Comparison of ENCODE assay signal across 11 cellular contexts in genomic region chr2:68770271-68771111, GRCh38. TPM values are rescaled to one million over a fixed set of nuclear protein-coding genes. Genes with fewer than 3 reads are reported as not detected.
A peak's percentile ranks its signal among the peaks of the same experiment; 100 is the strongest.
DNase-seq lines count a peak whose midpoint lies in the region; ATAC-seq, FAIRE-seq and TF ChIP-seq lines count a peak whose summit lies in the region.
"Had no signal": no experiment of that assay in that cellular context is flagged by ENCODE, and none has a peak within 500 bp of the region (broad histone marks: within the 10 kb centered on the region; RNA-seq: fewer than 3 reads in every experiment).

No MANE protein-coding gene starts in this region.

- peaks cover 37% of the 10 kb centered on the region for H3K36me3 Mint-ChIP-seq in CD4-positive, alpha-beta T cell (ENCODE audit: low read depth)
- H3K36me3 Mint-ChIP-seq in astrocyte (ENCODE audit: low read depth, unreplicated experiment): no peaks in the 10 kb centered on the region
- no peaks in the 10 kb centered on the region for H3K36me3 Mint-ChIP-seq in endodermal cell (ENCODE audit: low read depth)

- H3K27ac Mint-ChIP-seq in CD4-positive, alpha-beta T cell: peak overlapping the region; percentile 94
- H3K27ac Mint-ChIP-seq in astrocyte (ENCODE audit: unreplicated experiment) (no peak overlapping the region), endodermal cell (no peak overlapping the region)

- no peaks in the 10 kb centered on the region for H3K27me3 ChIP-seq in CD4-positive, alpha-beta T cell (ENCODE audit: control insufficient read depth, insufficient read depth, low read length)
- H3K27me3 ChIP-seq in astrocyte (ENCODE audit: insufficient read depth, low read length) (no peaks in the 10 kb centered on the region), neutrophil (no peaks in the 10 kb centered on the region), endodermal cell (ENCODE audit: control insufficient read depth, insufficient read depth, low read length, poor library complexity, severe bottlenecking) (no peaks in the 10 kb centered on the region)

- no peaks in the 10 kb centered on the region for H3K27me3 Mint-ChIP-seq in CD4-positive, alpha-beta T cell
- peaks cover 6% of the 10 kb centered on the region for H3K27me3 Mint-ChIP-seq in astrocyte (ENCODE audit: low read depth, unreplicated experiment)
- H3K27me3 Mint-ChIP-seq in endodermal cell (ENCODE audit: insufficient read depth): no peaks in the 10 kb centered on the region

- WGBS in endodermal cell (ENCODE audit: insufficient coverage in 1 of 2, insufficient read length in 1 of 2), 2 experiments: 86 to 90% methylated on average over 6 of the region's 6 CpGs

- FAIRE-seq in astrocyte (lab: Jason Lieb, UNC) (no peak), D721Med (lab: Jason Lieb, UNC) (no peak)

- H3K27ac ChIP-seq in CD4-positive, alpha-beta T cell (ENCODE audit: low read depth, low read length): peak overlapping the region; percentile 93
- peak overlapping the region; percentile 26 for H3K27ac ChIP-seq in astrocyte (ENCODE audit: low read depth, low read length)
- H3K27ac ChIP-seq in neutrophil: peak overlapping the region; percentile 99
- no peak overlapping the region for H3K27ac ChIP-seq in endodermal cell (ENCODE audit: low read depth, low read length)

- peak overlapping the region; percentile 88 for H3K4me3 Mint-ChIP-seq in CD4-positive, alpha-beta T cell
- H3K4me3 Mint-ChIP-seq in astrocyte (ENCODE audit: unreplicated experiment) (no peak overlapping the region), endodermal cell (no peak overlapping the region)

- peaks cover 98% of the 10 kb centered on the region for H3K4me1 Mint-ChIP-seq in CD4-positive, alpha-beta T cell (ENCODE audit: low read depth)
- H3K4me1 Mint-ChIP-seq in astrocyte (ENCODE audit: low read depth, unreplicated experiment) (peaks cover 36% of the 10 kb centered on the region), endodermal cell (peaks cover 31% of the 10 kb centered on the region)

- no peaks in the 10 kb centered on the region for H3K9me3 ChIP-seq in CD4-positive, alpha-beta T cell (ENCODE audit: control insufficient read depth, low read length)
- H3K9me3 ChIP-seq in astrocyte (ENCODE audit: insufficient read depth, low read depth, low read length) (no peaks in the 10 kb centered on the region), neutrophil (no peaks in the 10 kb centered on the region), endodermal cell (ENCODE audit: control insufficient read depth, low read length) (no peaks in the 10 kb centered on the region)

- TF ChIP-seq POLR2A in NB4 (IDR thresholded peaks at IDR 0.05; ENCODE audit: extremely low read depth, insufficient read length): no peak

- H3K4me3 ChIP-seq in NB4 (ENCODE audit: low read depth, low read length) (no peak overlapping the region), astrocyte (ENCODE audit: insufficient read depth, low read depth, low read length) (no peak overlapping the region), neutrophil (ENCODE audit: low read depth in 1 of 2, low read length in 1 of 2) (peak overlapping the region; percentile 40 to 56), endodermal cell (ENCODE audit: low read length) (no peak overlapping the region)

- H3K9ac ChIP-seq in astrocyte (ENCODE audit: low read length) (no peak overlapping the region), endodermal cell (ENCODE audit: extremely low read depth, low read length, poor library complexity, severe bottlenecking) (no peak overlapping the region)

- TF ChIP-seq CTCF in CD4-positive, alpha-beta T cell (IDR thresholded peaks at IDR 0.05): no peak
- TF ChIP-seq CTCF in NB4 (IDR thresholded peaks at IDR 0.05; ENCODE audit: low read depth, low read length): no peak
- TF ChIP-seq CTCF in astrocyte (IDR thresholded peaks at IDR 0.05; ENCODE audit: insufficient read depth, low read depth, low read length): no peak
- TF ChIP-seq CTCF in neutrophil (IDR thresholded peaks at IDR 0.05): no peak
- no peak for TF ChIP-seq CTCF in endodermal cell (conservative IDR thresholded peaks at IDR 0.05)
- TF ChIP-seq CTCF in D721Med (IDR thresholded peaks at IDR 0.05; ENCODE audit: insufficient read depth, missing control alignments): no peak

- DNase-seq in CD4-positive, alpha-beta T cell: no peak
- peak; percentile 28 for DNase-seq in NB4 (ENCODE audit: low read depth)
- peak; percentile 42 for DNase-seq in astrocyte (ENCODE audit: low read depth)
- no peak for DNase-seq in endodermal cell
- DNase-seq in NCI-H1417 (lab: John Stamatoyannopoulos, UW): no peak
- no peak for DNase-seq in amygdala (lab: John Stamatoyannopoulos, UW)
- DNase-seq in D721Med (ENCODE audit: insufficient read length, low spot score): no peak
- DNase-seq: DMS 273 treated with DMSO at 0.1 percent for 48 hours had no signal

- no peaks in the 10 kb centered on the region for H4K20me1 ChIP-seq in astrocyte (ENCODE audit: insufficient read depth, low read length)

- H3K9me3 Mint-ChIP-seq in CD4-positive, alpha-beta T cell: no peaks in the 10 kb centered on the region
- H3K9me3 Mint-ChIP-seq in astrocyte (ENCODE audit: unreplicated experiment): no peaks in the 10 kb centered on the region
- H3K9me3 Mint-ChIP-seq in endodermal cell: no peaks in the 10 kb centered on the region

- POLR2A ChIA-PET in CD4-positive, alpha-beta T cell (lab: Charles Lee): interaction anchor here (0.8 to 10.8 kb wide), 18 partner anchors 8 to 303 kb away, joined by 3 to 238 read pairs (median 4); partner anchors contain the start of genes APLF and FBXO48

- no peaks in the 10 kb centered on the region for H3K79me2 ChIP-seq in astrocyte (ENCODE audit: insufficient read depth, low read length)

- H2AFZ ChIP-seq in astrocyte (ENCODE audit: low read depth, low read length): no peak overlapping the region

- no peaks in the 10 kb centered on the region for H3K36me3 ChIP-seq in astrocyte (ENCODE audit: insufficient read depth, low read length)
- no peaks in the 10 kb centered on the region for H3K36me3 ChIP-seq in neutrophil
- no peaks in the 10 kb centered on the region for H3K36me3 ChIP-seq in endodermal cell (ENCODE audit: control insufficient read depth, insufficient read depth, low read length)

- peak overlapping the region; percentile 39 for H3K4me2 ChIP-seq in astrocyte (ENCODE audit: low read length)

- H3K4me1 ChIP-seq in astrocyte (ENCODE audit: insufficient read depth, low read length): peaks cover 25% of the 10 kb centered on the region
- H3K4me1 ChIP-seq in neutrophil (ENCODE audit: control insufficient read depth in 1 of 2, insufficient read depth in 1 of 2, low read depth in 1 of 2, low read length in 1 of 2): peaks cover 95 to 96% of the 10 kb centered on the region in 2 experiments
- peaks cover 9% of the 10 kb centered on the region for H3K4me1 ChIP-seq in endodermal cell (ENCODE audit: control insufficient read depth, insufficient read depth, low read length)

- intact Hi-C loops in CD4-positive, alpha-beta T cell (cut with DNase I, micrococcal nuclease): loop anchor here in 1 of 2 experiments (2.0 kb wide), 1 partner anchor 18 kb away; no protein-coding TSS in a partner anchor

- CTCF ChIA-PET in CD4-positive, alpha-beta T cell (lab: Charles Lee): interaction anchor here (0.6 to 2.4 kb wide), 6 partner anchors 8 to 1234 kb away, joined by 3 to 25 read pairs (median 4); no protein-coding TSS in a partner anchor

- ATAC-seq in CD4-positive, alpha-beta T cell (ENCODE audit: poor library complexity): no peak

RNA-seq across cellular contexts. Expression of gene ARHGAP25, which starts 35.9 kb away (rescaled TPM):
- 10 to 100 TPM; 39.3 to 41.8 TPM for total RNA-seq in CD4-positive, alpha-beta T cell
- 0.30 TPM in 1 of 2 replicates, not detected in the other for total RNA-seq in astrocyte
- total RNA-seq in endodermal cell: 1 to 10 TPM in 1 of 2 donors, under 1 TPM in 1; 0.82 to 2.6 TPM
- 1.6 TPM for polyA plus RNA-seq in endodermal cell (2013, experiment 1 of 2)
- 1.6 TPM for polyA plus RNA-seq in endodermal cell (2013, experiment 2 of 2)
- total RNA-seq: epithelial cell of proximal tubule, LHCN-M2 had no signal

Comparison
In these comparisons a context has a peak if more than half of its experiments do, and no peak if none do; other contexts are left out.
1. DNase-seq: peak in NB4 (single experiment) and astrocyte (single experiment); none in CD4-positive, alpha-beta T cell (0 of 10), endodermal cell (single experiment), NCI-H1417 (0 of 3), amygdala (0 of 56) and D721Med (single experiment).
2. H3K4me3 ChIP-seq: peak in neutrophil (2 of 2); none in NB4 (single experiment), astrocyte (single experiment) and endodermal cell (single experiment).
3. RNA of gene ARHGAP25, which starts 35.9 kb away (total RNA-seq): 39.3 to 41.8 TPM in CD4-positive, alpha-beta T cell; 0.82 to 2.6 TPM in endodermal cell and 0.30 TPM in astrocyte; every median in the first group is over 10 times any median in the second.